In the genomic region with DNA sequence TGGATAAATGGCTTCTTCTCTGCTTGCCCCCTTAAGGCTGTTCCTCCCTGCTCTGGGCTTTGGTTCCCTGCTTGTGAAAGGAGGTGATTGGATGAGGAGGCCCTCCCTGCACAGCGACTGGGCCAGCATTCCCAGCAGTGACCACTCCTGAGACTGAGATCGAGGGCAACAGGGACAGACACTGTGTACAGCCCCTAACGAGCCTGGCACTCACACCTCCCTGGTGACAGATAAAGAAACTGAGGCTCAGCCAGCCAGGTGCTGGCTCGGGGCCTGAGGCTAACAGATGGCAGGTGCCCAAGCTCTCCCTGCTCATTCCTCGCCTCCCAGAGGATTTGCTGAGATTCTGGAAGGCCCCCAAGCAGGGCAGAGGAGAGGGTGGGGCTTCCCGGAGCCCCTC, we compare ENCODE assay signal across 23 cellular contexts. TPM values are rescaled to one million over a fixed set of nuclear protein-coding genes. Genes with fewer than 3 reads are reported as not detected.
DNase-seq lines count a peak whose midpoint lies in the region; ATAC-seq and TF ChIP-seq lines count a peak whose summit lies in the region.
"Had no signal": no experiment of that assay in that cellular context is flagged by ENCODE, and none has a peak within 500 bp of the region (broad histone marks: within the 10 kb centered on the region; RNA-seq: fewer than 3 reads in every experiment).

No MANE protein-coding gene starts in this region.

- H3K4me1 Mint-ChIP-seq in activated T-cell treated with anti-CD3 and anti-CD28 coated beads, Interleukin-2, amount 50 U/mL, for 4 hours (ENCODE audit: low read depth), result no peaks in the 10 kb centered on the region
- H3K4me1 Mint-ChIP-seq: naive B cell had no signal

- H3K79me1 ChIP-seq in trophoblast cell (ENCODE audit: low read length), result no peaks in the 10 kb centered on the region

- no peak overlapping the region for H2BK12ac ChIP-seq in trophoblast cell (ENCODE audit: low read length)

- no peak for TF ChIP-seq EP300 in tibial nerve (IDR thresholded peaks at IDR 0.05)

- no peak overlapping the region for H2BK5ac ChIP-seq in trophoblast cell (ENCODE audit: low read depth, low read length, poor library complexity)

- H3K27me3 ChIP-seq in heart left ventricle, result no peaks in the 10 kb centered on the region
- no peaks in the 10 kb centered on the region for H3K27me3 ChIP-seq in trophoblast cell (ENCODE audit: insufficient read depth, low read length)
- H3K27me3 ChIP-seq in tibial nerve, result no peaks in the 10 kb centered on the region
- H3K27me3 ChIP-seq: cardiac muscle cell had no signal

- H2AK5ac ChIP-seq in trophoblast cell (ENCODE audit: low read length), result no peak overlapping the region

- H3K4me2 ChIP-seq in trophoblast cell (ENCODE audit: low read length), result no peak overlapping the region

- 23 to 47% (median 43%) methylated on average over 5 to 6 of the region's 6 CpGs for WGBS in heart left ventricle, 4 donors
- no CpG with 5 or more reads among the region's 6 CpGs for WGBS in trophoblast cell (ENCODE audit: extremely low coverage, insufficient coverage, insufficient read length)
- WGBS in tibial nerve, 2 donors, result 48 to 58% methylated on average over 4 to 6 of the region's 6 CpGs

- TF ChIP-seq POLR2A in heart left ventricle (IDR thresholded peaks at IDR 0.05) (no peak), tibial nerve (IDR thresholded peaks at IDR 0.05) (no peak)

- no peak overlapping the region for H3K4me3 ChIP-seq in heart left ventricle
- H3K4me3 ChIP-seq in trophoblast cell (ENCODE audit: low read depth, low read length), result no peak overlapping the region
- no peak overlapping the region for H3K4me3 ChIP-seq in tibial nerve
- H3K4me3 ChIP-seq: cardiac muscle cell had no signal

- no peak overlapping the region for H3K9ac ChIP-seq in trophoblast cell (ENCODE audit: low read length)

- no peaks in the 10 kb centered on the region for H3K9me3 Mint-ChIP-seq in activated T-cell treated with anti-CD3 and anti-CD28 coated beads, Interleukin-2, amount 50 U/mL, for 4 hours
- H3K9me3 Mint-ChIP-seq: activated naive CD4-positive, alpha-beta T cell treated with anti-CD3 and anti-CD28 coated beads for 36 hours; activated T-cell treated with anti-CD3 and anti-CD28 coated beads, Interleukin-2, amount 50 U/mL, for 72 hours; naive B cell; type B pancreatic cell had no signal

- peaks cover 11 to 68% (median 58%) of the 10 kb centered on the region in 12 donors for H3K4me1 ChIP-seq in heart left ventricle
- peaks cover 4 to 6% of the 10 kb centered on the region in 2 experiments for H3K4me1 ChIP-seq in trophoblast cell (ENCODE audit: control insufficient read depth in 1 of 2, insufficient read depth in 2 of 2, low read length in 2 of 2)
- H3K4me1 ChIP-seq in tibial nerve, result peaks cover 0 to 61% (median 8%) of the 10 kb centered on the region in 4 donors

- intact Hi-C loops in heart left ventricle (cut with DNase I), result no loop called here

- no peak overlapping the region for H3K14ac ChIP-seq in trophoblast cell (ENCODE audit: low read length)

- H3K27ac ChIP-seq in heart left ventricle (peak overlapping the region in 10 of 12 donors; percentile 26 to 82 (median 68)), trophoblast cell (ENCODE audit: low read depth, low read length) (no peak overlapping the region), tibial nerve (peak overlapping the region in 3 of 4 donors; percentile 12 to 73 (median 28))
- H3K27ac ChIP-seq: C4-2B, cardiac muscle cell had no signal

- H3K36me3 ChIP-seq in heart left ventricle (no peaks in the 10 kb centered on the region), trophoblast cell (ENCODE audit: control insufficient read depth in 1 of 2, insufficient read depth in 2 of 2, low read length in 2 of 2) (no peaks in the 10 kb centered on the region), tibial nerve (no peaks in the 10 kb centered on the region)
- H3K36me3 ChIP-seq: cardiac muscle cell had no signal

- peak; percentile 13 for DNase-seq in NCI-H69 (lab: John Stamatoyannopoulos, UW)
- DNase-seq in heart left ventricle, result peak in 1 of 5 donors; percentile 57
- no peak for DNase-seq in trophoblast cell
- no peak for DNase-seq in tibial nerve (ENCODE audit: low spot score in 2 of 2)
- no peak for DNase-seq in activated T-cell treated with anti-CD3 and anti-CD28 coated beads, Interleukin-2, amount 50 U/mL, for 4 hours
- no peak for DNase-seq in ureter (ENCODE audit: low spot score)
- DNase-seq: activated CD4-positive, alpha-beta T cell treated with anti-CD3 and anti-CD28 coated beads for 4 hours; activated naive CD4-positive, alpha-beta T cell treated with anti-CD3 and anti-CD28 coated beads for 36 hours; activated T-cell treated with anti-CD3 and anti-CD28 coated beads, Interleukin-2, amount 50 U/mL, for 72 hours; amniotic stem cell; H7; Karpas-422; naive B cell; NCI-H524 treated with DMSO at 0.1 percent for 48 hours; nucleus accumbens; stimulated activated CD4-positive, alpha-beta T cell treated with anti-CD3 and anti-CD28 coated beads, Interleukin-4, amount 100 ng/mL, for 24 hours; stimulated activated naive CD4-positive, alpha-beta T cell; T-helper 2 cell had no signal

- no peak overlapping the region for H2BK120ac ChIP-seq in trophoblast cell (ENCODE audit: insufficient read depth, low read length, poor library complexity)

- no peak overlapping the region for H2AFZ ChIP-seq in trophoblast cell (ENCODE audit: insufficient read depth, low read length, poor library complexity)

- peak; percentile 6 to 22 (median 16) for ATAC-seq in heart left ventricle
- ATAC-seq in activated T-cell treated with anti-CD3 and anti-CD28 coated beads, Interleukin-2, amount 50 U/mL, for 4 hours, result no peak
- no peak for ATAC-seq in HG02938 (IDR thresholded peaks at IDR 0.05; ENCODE audit: unreplicated experiment)
- ATAC-seq: activated T-cell treated with anti-CD3 and anti-CD28 coated beads, Interleukin-2, amount 50 U/mL, for 72 hours; SK-N-SH treated with all-trans-retinoic acid at 6 μM for 48 hours had no signal

- H3K4ac ChIP-seq in trophoblast cell (ENCODE audit: low read depth, low read length), result no peak overlapping the region

- no peak overlapping the region for H3K4me3 Mint-ChIP-seq in activated T-cell treated with anti-CD3 and anti-CD28 coated beads, Interleukin-2, amount 50 U/mL, for 4 hours
- H3K4me3 Mint-ChIP-seq: activated naive CD4-positive, alpha-beta T cell treated with anti-CD3 and anti-CD28 coated beads for 36 hours; activated T-cell treated with anti-CD3 and anti-CD28 coated beads, Interleukin-2, amount 50 U/mL, for 72 hours; naive B cell; type B pancreatic cell had no signal

- H4K8ac ChIP-seq in trophoblast cell (ENCODE audit: low read depth, low read length), result no peak overlapping the region

- H4K91ac ChIP-seq in trophoblast cell (ENCODE audit: low read depth, low read length), result peak overlapping the region; percentile 9

- no peaks in the 10 kb centered on the region for H3K79me2 ChIP-seq in trophoblast cell (ENCODE audit: control insufficient read depth, insufficient read depth, low read length, poor library complexity)

- H3K23ac ChIP-seq in trophoblast cell (ENCODE audit: low read length), result no peak overlapping the region

- no peak overlapping the region for H4K12ac ChIP-seq in trophoblast cell (ENCODE audit: low read depth, low read length)

- no peaks in the 10 kb centered on the region for H3K27me3 Mint-ChIP-seq in activated T-cell treated with anti-CD3 and anti-CD28 coated beads, Interleukin-2, amount 50 U/mL, for 4 hours (ENCODE audit: low read depth)

- no peaks in the 10 kb centered on the region for H3K9me3 ChIP-seq in heart left ventricle
- H3K9me3 ChIP-seq in trophoblast cell (ENCODE audit: insufficient read depth, low read depth, low read length), result no peaks in the 10 kb centered on the region
- H3K9me3 ChIP-seq in tibial nerve, result no peaks in the 10 kb centered on the region

- H3K36me3 Mint-ChIP-seq in activated T-cell treated with anti-CD3 and anti-CD28 coated beads, Interleukin-2, amount 50 U/mL, for 4 hours (ENCODE audit: insufficient read depth), result no peaks in the 10 kb centered on the region
- H3K36me3 Mint-ChIP-seq: naive B cell, type B pancreatic cell had no signal

- no peak for TF ChIP-seq CTCF in heart left ventricle (IDR thresholded peaks at IDR 0.05)
- no peak for TF ChIP-seq CTCF in tibial nerve (IDR thresholded peaks at IDR 0.05)

- H3K18ac ChIP-seq in trophoblast cell (ENCODE audit: low read length), result no peak overlapping the region

RNA-seq across cellular contexts. Expression of a gene that starts 12.0 kb away (rescaled TPM):
- total RNA-seq in heart left ventricle (100 to 1,000 TPM; 113 to 420 (median 206) TPM), tibial nerve (100 to 1,000 TPM; 352 to 818 (median 624) TPM), ureter (373 TPM)
- polyA plus RNA-seq in heart left ventricle, result 100 to 1,000 TPM; 220 to 256 TPM
- 31.8 and 35.6 TPM in 2 replicates for polyA plus RNA-seq in trophoblast cell (2013)
- total RNA-seq in activated T-cell treated with anti-CD3 and anti-CD28 coated beads, Interleukin-2, amount 50 U/mL, for 4 hours, result 1 to 10 TPM in 1 of 3 donors, under 1 TPM in 2; 0.79 to 1.1 (median 0.91) TPM
- total RNA-seq: H7 had no signal

Comparison
In these comparisons a context has a peak if more than half of its experiments do, and no peak if none do; other contexts are left out.
1. ATAC-seq: peak in heart left ventricle (4 of 4); none in activated T-cell treated with anti-CD3 and anti-CD28 coated beads, Interleukin-2, amount 50 U/mL, for 4 hours (0 of 2) and HG02938 (single experiment).
2. RNA of a gene that starts 12.0 kb away (total RNA-seq): 352 to 818 TPM in tibial nerve, 373 TPM in ureter (single experiment) and 113 to 420 TPM in heart left ventricle; 0.79 to 1.1 TPM in activated T-cell treated with anti-CD3 and anti-CD28 coated beads, Interleukin-2, amount 50 U/mL, for 4 hours; every median in the first group is over 10 times any median in the second.